In the genomic region with DNA sequence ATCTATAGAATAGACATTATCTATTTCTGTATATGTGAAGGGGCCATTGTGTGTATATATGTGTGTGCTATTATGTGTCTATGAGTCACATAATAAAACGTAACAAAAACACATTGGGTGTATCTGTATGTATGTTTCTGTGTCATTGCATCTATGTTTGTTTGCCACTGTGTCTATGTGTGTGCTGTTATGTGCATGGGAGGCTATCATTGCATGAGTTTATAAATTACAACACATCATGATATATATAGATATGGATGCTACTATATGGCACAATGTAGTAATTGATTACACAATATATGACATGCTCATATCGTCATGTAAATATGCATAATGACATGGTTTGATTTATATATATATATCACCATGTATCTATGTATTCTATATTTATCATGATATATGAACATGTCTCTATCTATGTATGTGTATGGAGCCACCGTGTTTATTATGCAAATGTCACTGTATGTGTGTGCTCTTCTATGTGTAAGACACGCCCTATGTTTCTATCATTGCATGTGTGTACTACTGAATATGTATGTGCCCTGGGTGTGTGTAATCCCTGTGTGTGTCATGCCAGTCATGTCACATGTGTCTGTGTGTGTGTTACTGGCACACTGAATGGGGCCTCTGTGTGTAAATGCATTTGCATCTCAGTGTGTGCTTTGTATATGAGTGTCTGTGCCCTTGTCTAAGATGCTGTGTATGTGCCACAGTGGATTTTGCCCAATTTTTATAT, we compare ENCODE assay signal across 1 cellular context.
TF ChIP-seq lines count a peak whose summit lies in the region.

No MANE protein-coding gene starts in this region.

TF ChIP-seq in K562, 482 proteins besides CTCF, POLR2A, EP300 and RAD21 (continues in another document):
- TF ChIP-seq RHOXF2B (CRISPR knock-in tag; conservative IDR thresholded peaks at IDR 0.05) (no peak), NR2C2 (CRISPR knock-in tag; IDR thresholded peaks at IDR 0.05) (peak; percentile 56), NR2C2 (tag; IDR thresholded peaks at IDR 0.05) (peak; percentile 54), PTTG1 (tag; IDR thresholded peaks at IDR 0.05; ENCODE audit: low read depth) (no peak), SMARCE1 (IDR thresholded peaks at IDR 0.05) (no peak), FUS (optimal IDR thresholded peaks at IDR 0.05; ENCODE audit: low read depth, low read length) (peak; percentile 58), IRF2 (CRISPR knock-in tag; IDR thresholded peaks at IDR 0.05) (no peak), EZH2 (IDR thresholded peaks at IDR 0.05; ENCODE audit: borderline replicate concordance, low read depth, low read length) (0 out of 2 replicates have a peak, but pooled peaks have one; percentile 21), RFX5 (IDR thresholded peaks at IDR 0.05; ENCODE audit: low read depth, low read length) (peak; percentile 45; the same call in 1 of the 2 replicates), MAZ (CRISPR knock-in tag; conservative IDR thresholded peaks at IDR 0.05 in 1 of 2, IDR thresholded peaks at IDR 0.05 in 1 of 2) (no peak), ESRRA (IDR thresholded peaks at IDR 0.05; ENCODE audit: borderline replicate concordance, low read depth) (no peak), POLR2AphosphoS5 (IDR thresholded peaks at IDR 0.05; ENCODE audit: control insufficient read depth, insufficient read depth, low read depth, low read length) (peak; percentile 95), LEF1 (IDR thresholded peaks at IDR 0.05) (peak; percentile 45), KLF1 (tag; IDR thresholded peaks at IDR 0.05) (no peak), SIN3A (IDR thresholded peaks at IDR 0.05; ENCODE audit: borderline replicate concordance in 2 of 2, control insufficient read depth in 1 of 2, low read depth in 2 of 2, low read length in 2 of 2) (peak in 1 of 2 experiments; percentile 39; a peak in 2 of 4 replicates), HLTF (IDR thresholded peaks at IDR 0.05) (no peak), HMG20B (CRISPR knock-in tag; IDR thresholded peaks at IDR 0.05) (no peak), MTA1 (IDR thresholded peaks at IDR 0.05; ENCODE audit: borderline replicate concordance) (peak; percentile 32; the same call in 1 of the 2 replicates)
- TF ChIP-seq, protein P1, sequence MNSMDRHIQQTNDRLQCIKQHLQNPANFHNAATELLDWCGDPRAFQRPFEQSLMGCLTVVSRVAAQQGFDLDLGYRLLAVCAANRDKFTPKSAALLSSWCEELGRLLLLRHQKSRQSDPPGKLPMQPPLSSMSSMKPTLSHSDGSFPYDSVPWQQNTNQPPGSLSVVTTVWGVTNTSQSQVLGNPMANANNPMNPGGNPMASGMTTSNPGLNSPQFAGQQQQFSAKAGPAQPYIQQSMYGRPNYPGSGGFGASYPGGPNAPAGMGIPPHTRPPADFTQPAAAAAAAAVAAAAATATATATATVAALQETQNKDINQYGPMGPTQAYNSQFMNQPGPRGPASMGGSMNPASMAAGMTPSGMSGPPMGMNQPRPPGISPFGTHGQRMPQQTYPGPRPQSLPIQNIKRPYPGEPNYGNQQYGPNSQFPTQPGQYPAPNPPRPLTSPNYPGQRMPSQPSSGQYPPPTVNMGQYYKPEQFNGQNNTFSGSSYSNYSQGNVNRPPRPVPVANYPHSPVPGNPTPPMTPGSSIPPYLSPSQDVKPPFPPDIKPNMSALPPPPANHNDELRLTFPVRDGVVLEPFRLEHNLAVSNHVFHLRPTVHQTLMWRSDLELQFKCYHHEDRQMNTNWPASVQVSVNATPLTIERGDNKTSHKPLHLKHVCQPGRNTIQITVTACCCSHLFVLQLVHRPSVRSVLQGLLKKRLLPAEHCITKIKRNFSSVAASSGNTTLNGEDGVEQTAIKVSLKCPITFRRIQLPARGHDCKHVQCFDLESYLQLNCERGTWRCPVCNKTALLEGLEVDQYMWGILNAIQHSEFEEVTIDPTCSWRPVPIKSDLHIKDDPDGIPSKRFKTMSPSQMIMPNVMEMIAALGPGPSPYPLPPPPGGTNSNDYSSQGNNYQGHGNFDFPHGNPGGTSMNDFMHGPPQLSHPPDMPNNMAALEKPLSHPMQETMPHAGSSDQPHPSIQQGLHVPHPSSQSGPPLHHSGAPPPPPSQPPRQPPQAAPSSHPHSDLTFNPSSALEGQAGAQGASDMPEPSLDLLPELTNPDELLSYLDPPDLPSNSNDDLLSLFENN (IDR thresholded peaks at IDR 0.05; ENCODE audit: low read depth in 2 of 2, low read length in 2 of 2), result 0 out of 4 replicates have a peak, but pooled peaks of 1 of the 2 experiments have one; percentile 4
- TF ChIP-seq, protein P2, sequence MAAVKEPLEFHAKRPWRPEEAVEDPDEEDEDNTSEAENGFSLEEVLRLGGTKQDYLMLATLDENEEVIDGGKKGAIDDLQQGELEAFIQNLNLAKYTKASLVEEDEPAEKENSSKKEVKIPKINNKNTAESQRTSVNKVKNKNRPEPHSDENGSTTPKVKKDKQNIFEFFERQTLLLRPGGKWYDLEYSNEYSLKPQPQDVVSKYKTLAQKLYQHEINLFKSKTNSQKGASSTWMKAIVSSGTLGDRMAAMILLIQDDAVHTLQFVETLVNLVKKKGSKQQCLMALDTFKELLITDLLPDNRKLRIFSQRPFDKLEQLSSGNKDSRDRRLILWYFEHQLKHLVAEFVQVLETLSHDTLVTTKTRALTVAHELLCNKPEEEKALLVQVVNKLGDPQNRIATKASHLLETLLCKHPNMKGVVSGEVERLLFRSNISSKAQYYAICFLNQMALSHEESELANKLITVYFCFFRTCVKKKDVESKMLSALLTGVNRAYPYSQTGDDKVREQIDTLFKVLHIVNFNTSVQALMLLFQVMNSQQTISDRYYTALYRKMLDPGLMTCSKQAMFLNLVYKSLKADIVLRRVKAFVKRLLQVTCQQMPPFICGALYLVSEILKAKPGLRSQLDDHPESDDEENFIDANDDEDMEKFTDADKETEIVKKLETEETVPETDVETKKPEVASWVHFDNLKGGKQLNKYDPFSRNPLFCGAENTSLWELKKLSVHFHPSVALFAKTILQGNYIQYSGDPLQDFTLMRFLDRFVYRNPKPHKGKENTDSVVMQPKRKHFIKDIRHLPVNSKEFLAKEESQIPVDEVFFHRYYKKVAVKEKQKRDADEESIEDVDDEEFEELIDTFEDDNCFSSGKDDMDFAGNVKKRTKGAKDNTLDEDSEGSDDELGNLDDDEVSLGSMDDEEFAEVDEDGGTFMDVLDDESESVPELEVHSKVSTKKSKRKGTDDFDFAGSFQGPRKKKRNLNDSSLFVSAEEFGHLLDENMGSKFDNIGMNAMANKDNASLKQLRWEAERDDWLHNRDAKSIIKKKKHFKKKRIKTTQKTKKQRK (IDR thresholded peaks at IDR 0.05; ENCODE audit: borderline replicate concordance, low read depth, low read length), result no peak
- TF ChIP-seq, protein P3, sequence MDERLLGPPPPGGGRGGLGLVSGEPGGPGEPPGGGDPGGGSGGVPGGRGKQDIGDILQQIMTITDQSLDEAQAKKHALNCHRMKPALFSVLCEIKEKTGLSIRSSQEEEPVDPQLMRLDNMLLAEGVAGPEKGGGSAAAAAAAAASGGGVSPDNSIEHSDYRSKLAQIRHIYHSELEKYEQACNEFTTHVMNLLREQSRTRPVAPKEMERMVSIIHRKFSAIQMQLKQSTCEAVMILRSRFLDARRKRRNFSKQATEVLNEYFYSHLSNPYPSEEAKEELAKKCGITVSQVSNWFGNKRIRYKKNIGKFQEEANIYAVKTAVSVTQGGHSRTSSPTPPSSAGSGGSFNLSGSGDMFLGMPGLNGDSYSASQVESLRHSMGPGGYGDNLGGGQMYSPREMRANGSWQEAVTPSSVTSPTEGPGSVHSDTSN (CRISPR knock-in tag; IDR thresholded peaks at IDR 0.05; ENCODE audit: low read depth), result no peak
- TF ChIP-seq, protein P3 (tag; conservative IDR thresholded peaks at IDR 0.05; ENCODE audit: low read depth), result peak; percentile 31
- TF ChIP-seq, protein P4, sequence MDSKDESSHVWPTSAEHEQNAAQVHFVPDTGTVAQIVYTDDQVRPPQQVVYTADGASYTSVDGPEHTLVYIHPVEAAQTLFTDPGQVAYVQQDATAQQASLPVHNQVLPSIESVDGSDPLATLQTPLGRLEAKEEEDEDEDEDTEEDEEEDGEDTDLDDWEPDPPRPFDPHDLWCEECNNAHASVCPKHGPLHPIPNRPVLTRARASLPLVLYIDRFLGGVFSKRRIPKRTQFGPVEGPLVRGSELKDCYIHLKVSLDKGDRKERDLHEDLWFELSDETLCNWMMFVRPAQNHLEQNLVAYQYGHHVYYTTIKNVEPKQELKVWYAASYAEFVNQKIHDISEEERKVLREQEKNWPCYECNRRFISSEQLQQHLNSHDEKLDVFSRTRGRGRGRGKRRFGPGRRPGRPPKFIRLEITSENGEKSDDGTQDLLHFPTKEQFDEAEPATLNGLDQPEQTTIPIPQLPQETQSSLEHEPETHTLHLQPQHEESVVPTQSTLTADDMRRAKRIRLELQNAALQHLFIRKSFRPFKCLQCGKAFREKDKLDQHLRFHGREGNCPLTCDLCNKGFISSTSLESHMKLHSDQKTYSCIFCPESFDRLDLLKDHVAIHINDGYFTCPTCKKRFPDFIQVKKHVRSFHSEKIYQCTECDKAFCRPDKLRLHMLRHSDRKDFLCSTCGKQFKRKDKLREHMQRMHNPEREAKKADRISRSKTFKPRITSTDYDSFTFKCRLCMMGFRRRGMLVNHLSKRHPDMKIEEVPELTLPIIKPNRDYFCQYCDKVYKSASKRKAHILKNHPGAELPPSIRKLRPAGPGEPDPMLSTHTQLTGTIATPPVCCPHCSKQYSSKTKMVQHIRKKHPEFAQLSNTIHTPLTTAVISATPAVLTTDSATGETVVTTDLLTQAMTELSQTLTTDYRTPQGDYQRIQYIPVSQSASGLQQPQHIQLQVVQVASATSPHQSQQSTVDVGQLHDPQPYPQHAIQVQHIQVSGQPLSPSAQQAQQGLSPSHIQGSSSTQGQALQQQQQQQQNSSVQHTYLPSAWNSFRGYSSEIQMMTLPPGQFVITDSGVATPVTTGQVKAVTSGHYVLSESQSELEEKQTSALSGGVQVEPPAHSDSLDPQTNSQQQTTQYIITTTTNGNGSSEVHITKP (IDR thresholded peaks at IDR 0.05; ENCODE audit: partially characterized antibody), result no peak
- TF ChIP-seq, protein P5, sequence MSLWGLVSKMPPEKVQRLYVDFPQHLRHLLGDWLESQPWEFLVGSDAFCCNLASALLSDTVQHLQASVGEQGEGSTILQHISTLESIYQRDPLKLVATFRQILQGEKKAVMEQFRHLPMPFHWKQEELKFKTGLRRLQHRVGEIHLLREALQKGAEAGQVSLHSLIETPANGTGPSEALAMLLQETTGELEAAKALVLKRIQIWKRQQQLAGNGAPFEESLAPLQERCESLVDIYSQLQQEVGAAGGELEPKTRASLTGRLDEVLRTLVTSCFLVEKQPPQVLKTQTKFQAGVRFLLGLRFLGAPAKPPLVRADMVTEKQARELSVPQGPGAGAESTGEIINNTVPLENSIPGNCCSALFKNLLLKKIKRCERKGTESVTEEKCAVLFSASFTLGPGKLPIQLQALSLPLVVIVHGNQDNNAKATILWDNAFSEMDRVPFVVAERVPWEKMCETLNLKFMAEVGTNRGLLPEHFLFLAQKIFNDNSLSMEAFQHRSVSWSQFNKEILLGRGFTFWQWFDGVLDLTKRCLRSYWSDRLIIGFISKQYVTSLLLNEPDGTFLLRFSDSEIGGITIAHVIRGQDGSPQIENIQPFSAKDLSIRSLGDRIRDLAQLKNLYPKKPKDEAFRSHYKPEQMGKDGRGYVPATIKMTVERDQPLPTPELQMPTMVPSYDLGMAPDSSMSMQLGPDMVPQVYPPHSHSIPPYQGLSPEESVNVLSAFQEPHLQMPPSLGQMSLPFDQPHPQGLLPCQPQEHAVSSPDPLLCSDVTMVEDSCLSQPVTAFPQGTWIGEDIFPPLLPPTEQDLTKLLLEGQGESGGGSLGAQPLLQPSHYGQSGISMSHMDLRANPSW (CRISPR knock-in tag; IDR thresholded peaks at IDR 0.05), result no peak
- TF ChIP-seq, protein P6, sequence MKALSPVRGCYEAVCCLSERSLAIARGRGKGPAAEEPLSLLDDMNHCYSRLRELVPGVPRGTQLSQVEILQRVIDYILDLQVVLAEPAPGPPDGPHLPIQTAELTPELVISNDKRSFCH (CRISPR knock-in tag; IDR thresholded peaks at IDR 0.05), result no peak
- TF ChIP-seq, protein P6 (tag; IDR thresholded peaks at IDR 0.05), result peak; percentile 19; the same call in 1 of the 2 replicates
- TF ChIP-seq, protein P7, sequence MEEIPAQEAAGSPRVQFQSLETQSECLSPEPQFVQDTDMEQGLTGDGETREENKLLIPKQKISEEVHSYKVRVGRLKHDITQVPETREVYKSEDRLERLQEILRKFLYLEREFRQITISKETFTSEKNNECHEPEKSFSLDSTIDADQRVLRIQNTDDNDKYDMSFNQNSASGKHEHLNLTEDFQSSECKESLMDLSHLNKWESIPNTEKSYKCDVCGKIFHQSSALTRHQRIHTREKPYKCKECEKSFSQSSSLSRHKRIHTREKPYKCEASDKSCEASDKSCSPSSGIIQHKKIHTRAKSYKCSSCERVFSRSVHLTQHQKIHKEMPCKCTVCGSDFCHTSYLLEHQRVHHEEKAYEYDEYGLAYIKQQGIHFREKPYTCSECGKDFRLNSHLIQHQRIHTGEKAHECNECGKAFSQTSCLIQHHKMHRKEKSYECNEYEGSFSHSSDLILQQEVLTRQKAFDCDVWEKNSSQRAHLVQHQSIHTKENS (CRISPR knock-in tag; IDR thresholded peaks at IDR 0.05), result no peak; the same call in 1 of the 2 replicates
- TF ChIP-seq, protein P8, sequence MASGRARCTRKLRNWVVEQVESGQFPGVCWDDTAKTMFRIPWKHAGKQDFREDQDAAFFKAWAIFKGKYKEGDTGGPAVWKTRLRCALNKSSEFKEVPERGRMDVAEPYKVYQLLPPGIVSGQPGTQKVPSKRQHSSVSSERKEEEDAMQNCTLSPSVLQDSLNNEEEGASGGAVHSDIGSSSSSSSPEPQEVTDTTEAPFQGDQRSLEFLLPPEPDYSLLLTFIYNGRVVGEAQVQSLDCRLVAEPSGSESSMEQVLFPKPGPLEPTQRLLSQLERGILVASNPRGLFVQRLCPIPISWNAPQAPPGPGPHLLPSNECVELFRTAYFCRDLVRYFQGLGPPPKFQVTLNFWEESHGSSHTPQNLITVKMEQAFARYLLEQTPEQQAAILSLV (tag; IDR thresholded peaks at IDR 0.05), result peak; percentile 77
- TF ChIP-seq, protein P9, sequence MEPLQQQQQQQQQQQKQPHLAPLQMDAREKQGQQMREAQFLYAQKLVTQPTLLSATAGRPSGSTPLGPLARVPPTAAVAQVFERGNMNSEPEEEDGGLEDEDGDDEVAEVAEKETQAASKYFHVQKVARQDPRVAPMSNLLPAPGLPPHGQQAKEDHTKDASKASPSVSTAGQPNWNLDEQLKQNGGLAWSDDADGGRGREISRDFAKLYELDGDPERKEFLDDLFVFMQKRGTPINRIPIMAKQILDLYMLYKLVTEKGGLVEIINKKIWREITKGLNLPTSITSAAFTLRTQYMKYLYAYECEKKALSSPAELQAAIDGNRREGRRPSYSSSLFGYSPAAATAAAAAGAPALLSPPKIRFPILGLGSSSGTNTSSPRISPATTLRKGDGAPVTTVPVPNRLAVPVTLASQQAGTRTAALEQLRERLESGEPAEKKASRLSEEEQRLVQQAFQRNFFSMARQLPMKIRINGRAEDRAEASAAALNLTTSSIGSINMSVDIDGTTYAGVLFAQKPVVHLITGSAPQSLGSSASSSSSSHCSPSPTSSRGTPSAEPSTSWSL (CRISPR knock-in tag; IDR thresholded peaks at IDR 0.05; ENCODE audit: borderline replicate concordance), result no peak
